21 cellular contexts compared by ENCODE assay signal in the genomic region with DNA sequence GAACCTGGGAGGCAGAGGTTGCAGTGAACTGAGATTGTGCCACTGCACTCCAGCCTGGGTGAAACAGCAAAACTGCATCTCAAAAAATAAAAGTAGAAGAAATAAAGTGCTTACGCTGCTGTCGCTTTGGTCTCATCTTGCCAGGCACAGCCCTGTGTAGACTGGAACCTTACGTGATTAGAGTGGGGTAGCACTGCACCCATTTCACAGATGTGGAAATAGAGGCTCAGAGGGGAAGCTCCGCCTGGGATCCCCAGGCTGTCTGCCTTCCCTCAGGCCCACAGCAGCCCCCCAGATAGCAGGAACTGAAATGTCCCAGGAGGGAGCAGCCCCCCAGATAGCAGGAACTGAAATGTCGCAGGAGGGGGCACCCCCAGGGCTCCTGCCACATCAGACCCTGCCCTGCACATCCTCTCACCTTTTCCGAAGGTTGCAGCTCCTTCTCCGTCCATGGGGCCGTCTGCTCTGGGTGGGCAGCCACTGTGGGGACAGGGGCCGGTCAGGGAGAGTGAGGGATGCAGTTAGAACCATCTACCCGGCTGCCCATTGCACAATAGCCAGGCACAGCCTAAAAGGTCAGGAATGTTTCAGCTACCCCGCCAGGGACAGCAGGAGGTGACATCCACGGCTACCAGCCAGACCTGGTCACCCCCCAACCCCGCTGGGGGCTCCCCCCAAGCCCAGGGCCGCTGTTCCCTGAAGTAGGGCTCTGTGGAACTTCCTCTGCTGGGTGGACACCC. TPM values are rescaled to one million over a fixed set of nuclear protein-coding genes. Genes with fewer than 3 reads are reported as not detected.
DNase-seq lines count a peak whose midpoint lies in the region; ATAC-seq and TF ChIP-seq lines count a peak whose summit lies in the region.
"Had no signal": no experiment of that assay in that cellular context is flagged by ENCODE, and none has a peak within 500 bp of the region (broad histone marks: within the 10 kb centered on the region; RNA-seq: fewer than 3 reads in every experiment).

No MANE protein-coding gene starts in this region.

- no peaks in the 10 kb centered on the region for H3K4me1 ChIP-seq in HEK293 (ENCODE audit: control insufficient read depth, insufficient read depth, low read length)
- H3K4me1 ChIP-seq in gastroesophageal sphincter = peaks cover 0 to 55% (median 12%) of the 10 kb centered on the region in 3 donors

- H3K4me3 ChIP-seq in HEK293 (ENCODE audit: low read depth, low read length) (no peak overlapping the region), gastroesophageal sphincter (peak overlapping the region; percentile 36 to 62)

- 75% methylated on average over 2 of the region's 14 CpGs; no CpG with 5 or more reads in 1 of the 2 donors for WGBS in gastroesophageal sphincter (ENCODE audit: low coverage in 1 of 2), 2 donors

- TF ChIP-seq EP300 in gastroesophageal sphincter (IDR thresholded peaks at IDR 0.05) = no peak

- H3K27me3 ChIP-seq in gastroesophageal sphincter = no peaks in the 10 kb centered on the region

- no peaks in the 10 kb centered on the region for H3K36me3 ChIP-seq in HEK293 (ENCODE audit: control insufficient read depth in 2 of 2, insufficient read depth in 1 of 2, low read length in 2 of 2)
- peaks cover 0 to 30% of the 10 kb centered on the region in 2 donors for H3K36me3 ChIP-seq in gastroesophageal sphincter

- ATAC-seq in gastroesophageal sphincter (no peak), sciatic nerve (peak; percentile 4), HG02970 (IDR thresholded peaks at IDR 0.05; ENCODE audit: low FRiP score, unreplicated experiment) (no peak)

- TF ChIP-seq POLR2A in gastroesophageal sphincter (IDR thresholded peaks at IDR 0.05) = no peak

- H3K27ac ChIP-seq in HEK293 (ENCODE audit: extremely low read depth, low read depth, low read length) (no peak overlapping the region), gastroesophageal sphincter (peak overlapping the region; percentile 65 to 99 (median 91))

- no peak for DNase-seq in sciatic nerve (ENCODE audit: low spot score)
- no peak for DNase-seq in stimulated activated CD4-positive, alpha-beta T cell treated with anti-CD3 and anti-CD28 coated beads, Interleukin-4, amount 100 ng/mL, for 4 hours
- no peak for DNase-seq in effector CD4-positive, alpha-beta T cell
- DNase-seq: activated CD4-positive, alpha-beta T cell treated with anti-CD3 and anti-CD28 coated beads, Interleukin-2, amount 50 U/mL, for 1 hour; activated CD8-positive, alpha-beta memory T cell treated with anti-CD3 and anti-CD28 coated beads, Interleukin-2, amount 50 U/mL, for 48 hours; activated effector memory CD4-positive, alpha-beta T cell treated with Interleukin-2 at 50 U/mL for 16 hours; CD4-positive, CD25-positive, alpha-beta regulatory T cell; foreskin melanocyte; GDM1; MM.1S; NCI-H146; NCI-H748 treated with DMSO at 0.1 percent for 48 hours; SIG-M5; stimulated activated CD4-positive, alpha-beta T cell treated with anti-CD3 and anti-CD28 coated beads, Interleukin-4, amount 100 ng/mL, for 24 hours had no signal

- intact Hi-C loops in sciatic nerve (cut with DNase I) = no loop called here

- TF ChIP-seq CTCF in HEK293 (tag by site-specific recombination; IDR thresholded peaks at IDR 0.05) (no peak), gastroesophageal sphincter (IDR thresholded peaks at IDR 0.05) (no peak)

- CTCF ChIA-PET in HEK293 (lab: Yijun Ruan, JAX) = interaction anchor here (0.6 to 2.5 kb wide), 3 partner anchors 8 to 356 kb away, joined by 3 to 9 read pairs (median 4); no protein-coding TSS in a partner anchor

- POLR2A ChIA-PET in HEK293 (lab: Yijun Ruan, JAX) = interaction anchor here (1.1 kb wide), 1 partner anchor 9 kb away, joined by 3 read pairs; no protein-coding TSS in a partner anchor

- no peaks in the 10 kb centered on the region for H3K9me3 ChIP-seq in HEK293 (ENCODE audit: control insufficient read depth, insufficient read depth, low read depth, low read length)
- no peaks in the 10 kb centered on the region for H3K9me3 ChIP-seq in gastroesophageal sphincter

TF ChIP-seq in HEK293, 187 proteins besides CTCF, POLR2A, EP300 and RAD21:
- TF ChIP-seq ZNF692 (tag by site-specific recombination; IDR thresholded peaks at IDR 0.05) (no peak), ZNF580 (tag by site-specific recombination; IDR thresholded peaks at IDR 0.05) (0 out of 2 replicates have a peak, but pooled peaks have one; percentile 21), ZNF558 (tag by site-specific recombination; IDR thresholded peaks at IDR 0.05) (no peak)

RNA-seq across cellular contexts. Expression of gene PLIN4, which starts 1.9 kb away (rescaled TPM):
- total RNA-seq in gastroesophageal sphincter = 100 to 1,000 TPM in 1 of 4 donors, 10 to 100 TPM in 3; 66.0 to 145 (median 87.5) TPM
- total RNA-seq in sciatic nerve = 58.1 TPM
- total RNA-seq: CD4-positive, CD25-positive, alpha-beta regulatory T cell; T-helper 1 cell treated with Interleukin-12 subunit alpha and Interleukin-12 subunit beta and Interleukin-4 antibody, amounts not matched to agents 30 ng/mL and 1 ng/mL, for 36 hours had no signal

RNA-seq across cellular contexts. Expression of gene PLIN5, which starts 18.7 kb away (rescaled TPM):
- 10 to 100 TPM in 2 of 4 donors, 1 to 10 TPM in 1, under 1 TPM in 1; 0.49 to 24.3 (median 11.2) TPM for total RNA-seq in gastroesophageal sphincter
- total RNA-seq in sciatic nerve = 17.1 TPM
- total RNA-seq: bronchial epithelial cell; CD4-positive, CD25-positive, alpha-beta regulatory T cell; kidney epithelial cell; T-helper 1 cell treated with Interleukin-12 subunit alpha and Interleukin-12 subunit beta and Interleukin-4 antibody, amounts not matched to agents 30 ng/mL and 1 ng/mL, for 36 hours had no signal

RNA-seq across cellular contexts. Expression of gene LRG1, which starts 23.5 kb away (rescaled TPM):
- total RNA-seq in gastroesophageal sphincter (1 to 10 TPM in 2 of 4 donors, not detected in 2; 2.1 to 8.5 TPM), sciatic nerve (2.9 TPM)

RNA-seq across cellular contexts. Expression of gene SEMA6B, which starts 43.1 kb away (rescaled TPM):
- total RNA-seq in gastroesophageal sphincter (10 to 100 TPM in 1 of 4 donors, 1 to 10 TPM in 3; 2.0 to 12.4 (median 7.3) TPM), sciatic nerve (28.2 TPM)
- total RNA-seq: CD4-positive, CD25-positive, alpha-beta regulatory T cell; OCI-LY7; T-helper 1 cell treated with Interleukin-12 subunit alpha and Interleukin-12 subunit beta and Interleukin-4 antibody, amounts not matched to agents 30 ng/mL and 1 ng/mL, for 36 hours had no signal

RNA-seq across cellular contexts. Expression of gene HDGFL2, which starts 44.3 kb away (rescaled TPM):
- total RNA-seq in gastroesophageal sphincter (10 to 100 TPM; 33.3 to 49.5 (median 36.2) TPM), sciatic nerve (37.7 TPM)
